ENCODE assay signal across 9 cellular contexts in genomic region chr14:59871166-59871495, GRCh38. TPM values are rescaled to one million over a fixed set of nuclear protein-coding genes. Genes with fewer than 3 reads are reported as not detected.
DNase-seq lines count a peak whose midpoint lies in the region; ATAC-seq and TF ChIP-seq lines count a peak whose summit lies in the region.
"Had no signal": no experiment of that assay in that cellular context is flagged by ENCODE, and none has a peak within 500 bp of the region (broad histone marks: within the 10 kb centered on the region; RNA-seq: fewer than 3 reads in every experiment).

No MANE protein-coding gene starts in this region.

- intact Hi-C loops in A673 (cut with micrococcal nuclease; ENCODE audit: unreplicated experiment) (loop anchor here (5.0 kb wide), 1 partner anchor 39 kb away; no protein-coding TSS in a partner anchor), posterior cingulate gyrus (cut with DNase I) (no loop called here)

- DNase-seq in A673 (ENCODE audit: low spot score) = no peak
- DNase-seq in caudate nucleus (lab: John Stamatoyannopoulos, UW) = peak in 1 of 61 donors; percentile 55
- DNase-seq in posterior cingulate gyrus = no peak
- DNase-seq: effector CD4-positive, alpha-beta T cell had no signal

- BruUV-seq in A673 (replicated peaks; lab: Mats Ljungman, UMichigan) = no TSS peak

- POLR2A ChIA-PET in A673 (lab: Charles Lee; ENCODE audit: low non-redundant PET) = no interaction called here

- TF ChIP-seq CTCF in A673 (conservative IDR thresholded peaks at IDR 0.05; ENCODE audit: low read depth, low read length) = no peak

- H3K27me3 ChIP-seq in A673 (replicated peaks; ENCODE audit: insufficient read depth, low read depth, low read length, poor library complexity) (peaks cover 69% of the 10 kb centered on the region), muscle layer of duodenum (ENCODE audit: low read depth, low read length) (peaks cover 7% of the 10 kb centered on the region)

- no peak overlapping the region for H3K27ac ChIP-seq in A673 (ENCODE audit: low read depth, low read length, poor library complexity, severe bottlenecking)
- H3K27ac ChIP-seq in caudate nucleus (ENCODE audit: low read depth, low read length) = peak overlapping the region; percentile 85
- H3K27ac ChIP-seq in muscle layer of duodenum (ENCODE audit: low read length) = no peak overlapping the region

- H3K9me3 ChIP-seq in A673 (ENCODE audit: low read depth, low read length, poor library complexity, severe bottlenecking) (no peaks in the 10 kb centered on the region), muscle layer of duodenum (ENCODE audit: control insufficient read depth in 1 of 2, low read length in 2 of 2) (no peaks in the 10 kb centered on the region)

- H3K4me3 ChIP-seq in A673 (ENCODE audit: low read depth, low read length, poor library complexity, severe bottlenecking) (peak overlapping the region; percentile 61), muscle layer of duodenum (ENCODE audit: low read depth in 1 of 2, low read length in 2 of 2) (peak overlapping the region; percentile 64 to 79)

- ATAC-seq in HG02610 (IDR thresholded peaks at IDR 0.05; ENCODE audit: unreplicated experiment) = peak; percentile 8
- ATAC-seq in HG03095 (IDR thresholded peaks at IDR 0.05; ENCODE audit: unreplicated experiment) = no peak
- no peak for ATAC-seq in GM21515 (IDR thresholded peaks at IDR 0.05; ENCODE audit: unreplicated experiment)
- ATAC-seq in GM19324 (IDR thresholded peaks at IDR 0.05; ENCODE audit: low FRiP score, unreplicated experiment) = no peak

- H3K36me3 ChIP-seq in A673 (ENCODE audit: insufficient read depth, low read length, poor library complexity, severe bottlenecking) (no peaks in the 10 kb centered on the region), muscle layer of duodenum (ENCODE audit: control insufficient read depth in 1 of 2, insufficient read depth in 2 of 2, low read length in 2 of 2) (no peaks in the 10 kb centered on the region)

- CTCF ChIA-PET in A673 (lab: Charles Lee) = no interaction called here

- H3K4me1 ChIP-seq in A673 (ENCODE audit: insufficient read depth, low read length, poor library complexity, severe bottlenecking) = peaks cover 6% of the 10 kb centered on the region
- peaks cover 0 to 19% of the 10 kb centered on the region in 2 donors for H3K4me1 ChIP-seq in muscle layer of duodenum (ENCODE audit: control insufficient read depth in 1 of 2, insufficient read depth in 2 of 2, low read length in 2 of 2)

RNA-seq across cellular contexts. Expression of gene RTN1, which starts 0.6 kb away (rescaled TPM):
- 3.0 and 4.0 TPM in 2 replicates for total RNA-seq in A673 (2021)

RNA-seq across cellular contexts. Expression of gene LRRC9, which starts 48.8 kb away (rescaled TPM):
- not detected in 2 replicates for total RNA-seq in A673 (2021)
